21 cellular contexts compared by ENCODE assay signal in genomic region chr19:10964903-10965302, GRCh38. TPM values are rescaled to one million over a fixed set of nuclear protein-coding genes. Genes with fewer than 3 reads are reported as not detected.
DNase-seq lines count a peak whose midpoint lies in the region; ATAC-seq and TF ChIP-seq lines count a peak whose summit lies in the region.
"Had no signal": no experiment of that assay in that cellular context is flagged by ENCODE, and none has a peak within 500 bp of the region (broad histone marks: within the 10 kb centered on the region; RNA-seq: fewer than 3 reads in every experiment).

No MANE protein-coding gene starts in this region.

- H2AFZ ChIP-seq in SK-N-SH (ENCODE audit: low read depth) = no peak overlapping the region
- H2AFZ ChIP-seq in OCI-LY3 (ENCODE audit: low read depth, low read length) = no peak overlapping the region
- H2AFZ ChIP-seq: PC-9 had no signal

- ATAC-seq in SK-N-SH treated with all-trans-retinoic acid at 6 μM for 48 hours = no peak
- no peak for ATAC-seq in GM21737 (IDR thresholded peaks at IDR 0.05; ENCODE audit: unreplicated experiment)

- TF ChIP-seq RAD21 in SK-N-SH (IDR thresholded peaks at IDR 0.05; ENCODE audit: low read length) = no peak

- H4K20me1 ChIP-seq in SK-N-SH (ENCODE audit: insufficient read depth) (peaks cover 69% of the 10 kb centered on the region), OCI-LY3 (ENCODE audit: insufficient read depth, low read length) (peaks cover 48% of the 10 kb centered on the region)

- H3K36me3 ChIP-seq in SK-N-SH (replicated peaks in 1 of 2; ENCODE audit: control insufficient read depth in 1 of 2, insufficient read depth in 2 of 2, low read length in 1 of 2) (no peaks in the 10 kb centered on the region), OCI-LY3 (replicated peaks; ENCODE audit: low read depth, low read length) (peaks cover 10% of the 10 kb centered on the region)
- H3K36me3 ChIP-seq: HAP-1, thyroid gland had no signal

- H3K4me3 ChIP-seq in SK-N-SH (ENCODE audit: low read depth in 2 of 2, low read length in 1 of 2) = no peak overlapping the region
- no peak overlapping the region for H3K4me3 ChIP-seq in OCI-LY3 (ENCODE audit: low read length)
- no peak overlapping the region for H3K4me3 ChIP-seq in epithelial cell of proximal tubule (ENCODE audit: low read depth, low read length)
- H3K4me3 ChIP-seq: HAP-1, MG63, PC-9, skin epidermis, thyroid gland had no signal

- H3K79me2 ChIP-seq in SK-N-SH (ENCODE audit: insufficient read depth) = peaks cover 92% of the 10 kb centered on the region
- peaks cover 91% of the 10 kb centered on the region for H3K79me2 ChIP-seq in OCI-LY3 (ENCODE audit: low read length)

- H3K27ac ChIP-seq in SK-N-SH (ENCODE audit: low read depth in 2 of 2, low read length in 1 of 2) (no peak overlapping the region), OCI-LY3 (ENCODE audit: low read length) (no peak overlapping the region), substantia nigra (ENCODE audit: low read depth, low read length, poor library complexity, severe bottlenecking) (peak overlapping the region; percentile 33)
- H3K27ac ChIP-seq: PC-9, thyroid gland had no signal

- DNase-seq in SK-N-SH (no peak), epithelial cell of proximal tubule (ENCODE audit: low read depth) (no peak), substantia nigra (lab: John Stamatoyannopoulos, UW) (no peak), GM20000 (ENCODE audit: low spot score) (no peak), NCI-H345 treated with DMSO at 0.1 percent for 48 hours (lab: John Stamatoyannopoulos, UW; ENCODE audit: unreplicated experiment) (no peak)
- DNase-seq: 8988T; activated CD4-positive, alpha-beta T cell treated with anti-CD3 and anti-CD28 coated beads, Interleukin-2, amount 10 ng/mL, durations not matched to agents 7 days and 5 days; activated naive CD8-positive, alpha-beta T cell treated with anti-CD3 and anti-CD28 coated beads for 36 hours; CD4-positive, alpha-beta memory T cell; effector CD4-positive, alpha-beta T cell; kidney glomerular epithelial cell; MG63; NCI-H2029 treated with DMSO at 0.1 percent for 48 hours; NCI-H524; PC-9; thyroid gland had no signal

- TF ChIP-seq CTCF in SK-N-SH (IDR thresholded peaks at IDR 0.05) (peak; percentile 20), OCI-LY3 (IDR thresholded peaks at IDR 0.05; ENCODE audit: low read depth, low read length) (peak; percentile 29), epithelial cell of proximal tubule (conservative IDR thresholded peaks at IDR 0.05; ENCODE audit: low read depth, low read length) (peak; percentile 22), GM20000 (IDR thresholded peaks at IDR 0.05; ENCODE audit: extremely low read depth, missing control alignments) (no peak)

- no peak for TF ChIP-seq EP300 in SK-N-SH (IDR thresholded peaks at IDR 0.05; ENCODE audit: borderline replicate concordance in 1 of 2, low read depth in 1 of 2, low read length in 1 of 2)

- CTCF ChIA-PET in SK-N-SH (lab: Yijun Ruan, JAX) = interaction anchor here (0.8 to 1.3 kb wide), 3 partner anchors 23 to 94 kb away, joined by 3 to 5 read pairs (median 3); partner anchors contain the start of gene CARM1

- H3K9me3 ChIP-seq in SK-N-SH (no peaks in the 10 kb centered on the region), OCI-LY3 (ENCODE audit: insufficient read depth, low read length) (no peaks in the 10 kb centered on the region)
- H3K9me3 ChIP-seq: HAP-1, MG63, thyroid gland had no signal

- H3K9ac ChIP-seq in SK-N-SH (no peak overlapping the region), OCI-LY3 (ENCODE audit: low read length) (no peak overlapping the region)

- peaks cover 0 to 9% of the 10 kb centered on the region in 2 experiments; a peak in 2 of 4 replicates for H3K4me1 ChIP-seq in SK-N-SH (ENCODE audit: control insufficient read depth in 1 of 2, insufficient read depth in 2 of 2, low read depth in 1 of 2, low read length in 1 of 2)
- peaks cover 25% of the 10 kb centered on the region for H3K4me1 ChIP-seq in OCI-LY3 (ENCODE audit: low read length)

- POLR2A ChIA-PET in SK-N-SH (lab: Yijun Ruan, JAX) = interaction anchor here (0.6 kb wide), 1 partner anchor 24 kb away, joined by 4 read pairs; no protein-coding TSS in a partner anchor

- H3K27me3 ChIP-seq in SK-N-SH (ENCODE audit: insufficient read depth) (no peaks in the 10 kb centered on the region), OCI-LY3 (ENCODE audit: low read depth, low read length) (no peaks in the 10 kb centered on the region)
- H3K27me3 ChIP-seq: MG63, thyroid gland had no signal

- H3K4me2 ChIP-seq in SK-N-SH (no peak overlapping the region), OCI-LY3 (ENCODE audit: low read length) (no peak overlapping the region)
- H3K4me2 ChIP-seq: PC-9 had no signal

- peaks cover 4% of the 10 kb centered on the region for H3F3A ChIP-seq in SK-N-SH (replicated peaks; ENCODE audit: insufficient read depth)

- no peaks in the 10 kb centered on the region for H3K9me2 ChIP-seq in SK-N-SH

- WGBS in SK-N-SH (ENCODE audit: low lambda C conversion rate) = 100% methylated on average over 4 of the region's 4 CpGs

TF ChIP-seq in SK-N-SH, 30 proteins besides CTCF, POLR2A, EP300 and RAD21:
- no peak for TF ChIP-seq RFX5 (IDR thresholded peaks at IDR 0.05; ENCODE audit: low read length)
- TF ChIP-seq IRF3 (IDR thresholded peaks at IDR 0.05; ENCODE audit: low read depth, low read length) = no peak
- no peak for TF ChIP-seq NRF1 (IDR thresholded peaks at IDR 0.05; ENCODE audit: low read depth, low read length)
- no peak for TF ChIP-seq NFIC (IDR thresholded peaks at IDR 0.05; ENCODE audit: borderline replicate concordance)
- no peak for TF ChIP-seq EZH2phosphoT487 (IDR thresholded peaks at IDR 0.05; ENCODE audit: borderline replicate concordance, low read depth)
- TF ChIP-seq USF2 (IDR thresholded peaks at IDR 0.05; ENCODE audit: borderline replicate concordance, low read depth, low read length) = no peak
- TF ChIP-seq TAF1 (IDR thresholded peaks at IDR 0.05; ENCODE audit: borderline replicate concordance, low read depth, low read length) = no peak

TF ChIP-seq in SK-N-SH treated with all-trans-retinoic acid at 6 μM for 48 hours, 23 proteins besides CTCF, POLR2A, EP300 and RAD21:
- TF ChIP-seq CSDC2 (CRISPR knock-in tag; IDR thresholded peaks at IDR 0.05) (no peak), TCF4 (CRISPR knock-in tag; IDR thresholded peaks at IDR 0.05; ENCODE audit: borderline replicate concordance) (no peak), POU6F1 (CRISPR knock-in tag; IDR thresholded peaks at IDR 0.05; ENCODE audit: borderline replicate concordance, low read depth) (no peak), ZFP3 (CRISPR knock-in tag; IDR thresholded peaks at IDR 0.05) (no peak)

RNA-seq across cellular contexts. Expression of gene SMARCA4, which starts 4.1 kb away (rescaled TPM):
- polyA plus RNA-seq in SK-N-SH (2012; rRNA removed) = 48.3 and 90.7 TPM in 2 replicates
- polyA plus RNA-seq in SK-N-SH (2012; cell fraction: cytosol; rRNA removed) = 58.0 and 70.3 TPM in 2 replicates
- 142 and 154 TPM in 2 replicates for polyA plus RNA-seq in SK-N-SH (2012; cell fraction: nucleus; rRNA removed)
- 150 and 156 TPM in 2 replicates for total RNA-seq in epithelial cell of proximal tubule

RNA-seq across cellular contexts. Expression of gene TIMM29, which starts 36.3 kb away (rescaled TPM):
- polyA plus RNA-seq in SK-N-SH (2012; rRNA removed) = 11.7 and 12.5 TPM in 2 replicates
- 9.1 and 12.9 TPM in 2 replicates for polyA plus RNA-seq in SK-N-SH (2012; cell fraction: cytosol; rRNA removed)
- polyA plus RNA-seq in SK-N-SH (2012; cell fraction: nucleus; rRNA removed) = 10.5 and 11.2 TPM in 2 replicates
- 45.3 and 50.2 TPM in 2 replicates for total RNA-seq in epithelial cell of proximal tubule

RNA-seq across cellular contexts. Expression of gene YIPF2, which starts 36.5 kb away (rescaled TPM):
- 61.3 and 62.5 TPM in 2 replicates for polyA plus RNA-seq in SK-N-SH (2012; rRNA removed)
- polyA plus RNA-seq in SK-N-SH (2012; cell fraction: cytosol; rRNA removed) = 22.3 and 40.1 TPM in 2 replicates
- polyA plus RNA-seq in SK-N-SH (2012; cell fraction: nucleus; rRNA removed) = 84.7 and 85.3 TPM in 2 replicates
- 48.5 and 56.7 TPM in 2 replicates for total RNA-seq in epithelial cell of proximal tubule
